In genomic region chr3:14484741-14485140, GRCh38 we compare ENCODE assay signal across 19 cellular contexts. TPM values are rescaled to one million over a fixed set of nuclear protein-coding genes. Genes with fewer than 3 reads are reported as not detected.
DNase-seq lines count a peak whose midpoint lies in the region; ATAC-seq lines count a peak whose summit lies in the region.
"Had no signal": no experiment of that assay in that cellular context is flagged by ENCODE, and none has a peak within 500 bp of the region (broad histone marks: within the 10 kb centered on the region; RNA-seq: fewer than 3 reads in every experiment).

No MANE protein-coding gene starts in this region.

- no peak overlapping the region for H2BK5ac ChIP-seq in neuronal stem cell (ENCODE audit: low read length)

- no peak overlapping the region for H2AK5ac ChIP-seq in neuronal stem cell (ENCODE audit: low read depth, low read length)

- H3K4me1 ChIP-seq in neuronal stem cell (ENCODE audit: control insufficient read depth in 2 of 2, insufficient read depth in 1 of 2, low read depth in 1 of 2, low read length in 2 of 2) (peaks cover 3 to 4% of the 10 kb centered on the region in 2 donors), aorta (ENCODE audit: control insufficient read depth in 1 of 2, insufficient read depth in 2 of 2, low read length in 2 of 2) (peaks cover 0 to 4% of the 10 kb centered on the region in 2 donors)

- H3K4ac ChIP-seq in neuronal stem cell (ENCODE audit: low read length): no peak overlapping the region

- intact Hi-C loops in aorta (cut with DNase I): no loop called here

- H3K9ac ChIP-seq in neuronal stem cell (ENCODE audit: low read depth, low read length, poor library complexity): no peak overlapping the region

- H4K8ac ChIP-seq in neuronal stem cell (ENCODE audit: low read depth, low read length): no peak overlapping the region

- H4K91ac ChIP-seq in neuronal stem cell (ENCODE audit: low read depth, low read length, poor library complexity): no peak overlapping the region

- H2AFZ ChIP-seq in neuronal stem cell (ENCODE audit: low read length): no peak overlapping the region
- H2AFZ ChIP-seq: GM23338 had no signal

- no peak overlapping the region for H3K14ac ChIP-seq in neuronal stem cell (ENCODE audit: low read length)

- H2BK15ac ChIP-seq in neuronal stem cell (ENCODE audit: low read length): no peak overlapping the region

- DNase-seq in activated naive CD4-positive, alpha-beta T cell treated with anti-CD3 and anti-CD28 coated beads, Interleukin-2, amount 50 U/mL, for 72 hours (ENCODE audit: low spot score in 2 of 2): no peak
- no peak for DNase-seq in central memory CD8-positive, alpha-beta T cell (ENCODE audit: low spot score in 2 of 2)
- DNase-seq in neuronal stem cell (ENCODE audit: low spot score) (no peak), aorta (peak; percentile 38 to 70), NCI-H2196 treated with DMSO at 0.1 percent for 48 hours (lab: John Stamatoyannopoulos, UW; ENCODE audit: unreplicated experiment) (no peak)
- no peak for DNase-seq in activated effector memory CD4-positive, alpha-beta T cell treated with anti-CD3 and anti-CD28 coated beads, Interleukin-2, amount 50 U/mL, for 16 hours
- DNase-seq: Calu3; CD8-positive, alpha-beta memory T cell; DMS153; NCI-H1105 treated with DMSO at 0.1 percent for 48 hours; NCI-H2029 treated with DMSO at 0.1 percent for 48 hours; NCI-H345; NCI-H524; OCI-M1 had no signal

- no CpG with 5 or more reads among the region's 17 CpGs for WGBS in neuronal stem cell (ENCODE audit: extremely low coverage in 2 of 2, insufficient read length in 2 of 2, insufficient replicate concordance in 1 of 2), 2 donors
- WGBS in aorta, 2 donors: 89 to 91% methylated on average over 17 of the region's 17 CpGs

- H2BK12ac ChIP-seq in neuronal stem cell (ENCODE audit: low read length): no peak overlapping the region

- H3K36me3 Mint-ChIP-seq in activated naive CD4-positive, alpha-beta T cell treated with anti-CD3 and anti-CD28 coated beads, Interleukin-2, amount 50 U/mL, for 24 hours: peaks cover 19% of the 10 kb centered on the region
- peaks cover 0 to 9% of the 10 kb centered on the region in 2 donors for H3K36me3 Mint-ChIP-seq in activated naive CD4-positive, alpha-beta T cell treated with anti-CD3 and anti-CD28 coated beads, Interleukin-2, amount 50 U/mL, for 72 hours
- peaks cover 33% of the 10 kb centered on the region for H3K36me3 Mint-ChIP-seq in central memory CD8-positive, alpha-beta T cell (ENCODE audit: insufficient read depth)

- peak overlapping the region; percentile 19 for H3K18ac ChIP-seq in neuronal stem cell (ENCODE audit: low read length)

- H3K4me1 Mint-ChIP-seq in activated naive CD4-positive, alpha-beta T cell treated with anti-CD3 and anti-CD28 coated beads, Interleukin-2, amount 50 U/mL, for 24 hours: no peaks in the 10 kb centered on the region
- H3K4me1 Mint-ChIP-seq in central memory CD8-positive, alpha-beta T cell: no peaks in the 10 kb centered on the region
- H3K4me1 Mint-ChIP-seq: CD8-positive, alpha-beta memory T cell had no signal

- no peaks in the 10 kb centered on the region for H3K27me3 Mint-ChIP-seq in activated naive CD4-positive, alpha-beta T cell treated with anti-CD3 and anti-CD28 coated beads, Interleukin-2, amount 50 U/mL, for 24 hours
- no peaks in the 10 kb centered on the region for H3K27me3 Mint-ChIP-seq in central memory CD8-positive, alpha-beta T cell
- H3K27me3 Mint-ChIP-seq: CD8-positive, alpha-beta memory T cell had no signal

- H3K4me3 ChIP-seq in neuronal stem cell (ENCODE audit: low read length in 2 of 2) (peak overlapping the region in 1 of 2 donors; percentile 33), aorta (ENCODE audit: low read length in 2 of 2) (no peak overlapping the region)
- H3K4me3 ChIP-seq: GM23338, HAP-1, SJSA1 had no signal

- no peaks in the 10 kb centered on the region for H3K79me1 ChIP-seq in neuronal stem cell (ENCODE audit: low read depth, low read length)

- H3K36me3 ChIP-seq in neuronal stem cell (replicated peaks in 1 of 2; ENCODE audit: control insufficient read depth in 2 of 2, insufficient read depth in 2 of 2, low read length in 2 of 2): peaks cover 5 to 46% of the 10 kb centered on the region in 2 donors
- H3K36me3 ChIP-seq in aorta (ENCODE audit: control insufficient read depth in 1 of 2, insufficient read depth in 2 of 2, low read length in 1 of 2): peaks cover 0 to 2% of the 10 kb centered on the region in 2 donors

- H3K4me2 ChIP-seq in neuronal stem cell (ENCODE audit: insufficient read depth, low read length, poor library complexity, severe bottlenecking): no peak overlapping the region
- H3K4me2 ChIP-seq: GM23338 had no signal

- H3K27ac Mint-ChIP-seq in activated naive CD4-positive, alpha-beta T cell treated with anti-CD3 and anti-CD28 coated beads, Interleukin-2, amount 50 U/mL, for 24 hours: peak overlapping the region; percentile 81
- peak overlapping the region in 1 of 2 donors; percentile 62 for H3K27ac Mint-ChIP-seq in activated naive CD4-positive, alpha-beta T cell treated with anti-CD3 and anti-CD28 coated beads, Interleukin-2, amount 50 U/mL, for 72 hours
- peak overlapping the region; percentile 80 for H3K27ac Mint-ChIP-seq in central memory CD8-positive, alpha-beta T cell (ENCODE audit: low read depth)
- H3K27ac Mint-ChIP-seq: GM23338 had no signal

- no peaks in the 10 kb centered on the region for H3K9me3 Mint-ChIP-seq in activated naive CD4-positive, alpha-beta T cell treated with anti-CD3 and anti-CD28 coated beads, Interleukin-2, amount 50 U/mL, for 24 hours
- no peaks in the 10 kb centered on the region for H3K9me3 Mint-ChIP-seq in activated naive CD4-positive, alpha-beta T cell treated with anti-CD3 and anti-CD28 coated beads, Interleukin-2, amount 50 U/mL, for 72 hours
- no peaks in the 10 kb centered on the region for H3K9me3 Mint-ChIP-seq in central memory CD8-positive, alpha-beta T cell
- H3K9me3 Mint-ChIP-seq: CD8-positive, alpha-beta memory T cell; GM23338 had no signal

- no peak overlapping the region for H3K23ac ChIP-seq in neuronal stem cell (ENCODE audit: low read depth, low read length, poor library complexity)

- no peak overlapping the region for H3K4me3 Mint-ChIP-seq in activated naive CD4-positive, alpha-beta T cell treated with anti-CD3 and anti-CD28 coated beads, Interleukin-2, amount 50 U/mL, for 24 hours
- no peak overlapping the region for H3K4me3 Mint-ChIP-seq in central memory CD8-positive, alpha-beta T cell
- H3K4me3 Mint-ChIP-seq: CD8-positive, alpha-beta memory T cell; GM23338 had no signal

- ATAC-seq in activated naive CD4-positive, alpha-beta T cell treated with anti-CD3 and anti-CD28 coated beads, Interleukin-2, amount 50 U/mL, for 72 hours: no peak
- no peak for ATAC-seq in central memory CD8-positive, alpha-beta T cell (replicated peaks; ENCODE audit: extremely low read depth, poor library complexity, severe bottlenecking)
- ATAC-seq in aorta (ENCODE audit: low FRiP score): no peak
- ATAC-seq: GM23338 had no signal

- H3K27ac ChIP-seq in neuronal stem cell (replicated peaks; ENCODE audit: low read length) (no peak overlapping the region), aorta (ENCODE audit: low read depth in 1 of 2, low read length in 2 of 2) (no peak overlapping the region)
- H3K27ac ChIP-seq: C4-2B, SJSA1 had no signal

- H3K27me3 ChIP-seq in neuronal stem cell (ENCODE audit: control insufficient read depth in 3 of 3, insufficient read depth in 3 of 3, low read depth in 1 of 3, low read length in 3 of 3) (no peaks in the 10 kb centered on the region), aorta (ENCODE audit: control insufficient read depth in 1 of 2, insufficient read depth in 2 of 2, low read length in 1 of 2) (no peaks in the 10 kb centered on the region)
- H3K27me3 ChIP-seq: SJSA1 had no signal

- H2BK120ac ChIP-seq in neuronal stem cell (ENCODE audit: low read depth, low read length): no peak overlapping the region

- no peaks in the 10 kb centered on the region for H3K9me3 ChIP-seq in neuronal stem cell (replicated peaks in 1 of 2; ENCODE audit: control insufficient read depth in 2 of 2, insufficient read depth in 1 of 2, low read depth in 1 of 2, low read length in 2 of 2)
- no peaks in the 10 kb centered on the region for H3K9me3 ChIP-seq in aorta (ENCODE audit: control insufficient read depth, low read length)
- H3K9me3 ChIP-seq: HAP-1, SJSA1 had no signal

RNA-seq across cellular contexts. Expression of gene GRIP2, which starts 55.4 kb away (rescaled TPM):
- total RNA-seq in activated naive CD4-positive, alpha-beta T cell treated with anti-CD3 and anti-CD28 coated beads, Interleukin-2, amount 50 U/mL, for 72 hours: not detected
- polyA plus RNA-seq in neuronal stem cell (2013, experiment 1 of 2): 0.77 TPM
- 0.62 TPM for polyA plus RNA-seq in neuronal stem cell (2013, experiment 2 of 2)
- total RNA-seq in aorta: 1 to 10 TPM; 3.1 to 8.6 TPM
- under 1 TPM; 0.50 to 0.61 TPM for polyA plus RNA-seq in aorta
- total RNA-seq: Calu3; CD8-positive, alpha-beta memory T cell had no signal
- polyA plus RNA-seq: CD8-positive, alpha-beta memory T cell had no signal

Comparison
In these comparisons a context has a peak if more than half of its experiments do, and no peak if none do; other contexts are left out.
1. DNase-seq: peak in aorta (2 of 2); none in activated naive CD4-positive, alpha-beta T cell treated with anti-CD3 and anti-CD28 coated beads, Interleukin-2, amount 50 U/mL, for 72 hours (0 of 2), central memory CD8-positive, alpha-beta T cell (0 of 2), neuronal stem cell (single experiment), NCI-H2196 treated with DMSO at 0.1 percent for 48 hours (single experiment) and activated effector memory CD4-positive, alpha-beta T cell treated with anti-CD3 and anti-CD28 coated beads, Interleukin-2, amount 50 U/mL, for 16 hours (single experiment).
2. RNA of gene GRIP2, which starts 55.4 kb away (total RNA-seq): 3.1 to 8.6 TPM in aorta; not detected in activated naive CD4-positive, alpha-beta T cell treated with anti-CD3 and anti-CD28 coated beads, Interleukin-2, amount 50 U/mL, for 72 hours; every median in the first group is over 4 times any median in the second.